ENCODE assay signal across 8 cellular contexts in the genomic region with DNA sequence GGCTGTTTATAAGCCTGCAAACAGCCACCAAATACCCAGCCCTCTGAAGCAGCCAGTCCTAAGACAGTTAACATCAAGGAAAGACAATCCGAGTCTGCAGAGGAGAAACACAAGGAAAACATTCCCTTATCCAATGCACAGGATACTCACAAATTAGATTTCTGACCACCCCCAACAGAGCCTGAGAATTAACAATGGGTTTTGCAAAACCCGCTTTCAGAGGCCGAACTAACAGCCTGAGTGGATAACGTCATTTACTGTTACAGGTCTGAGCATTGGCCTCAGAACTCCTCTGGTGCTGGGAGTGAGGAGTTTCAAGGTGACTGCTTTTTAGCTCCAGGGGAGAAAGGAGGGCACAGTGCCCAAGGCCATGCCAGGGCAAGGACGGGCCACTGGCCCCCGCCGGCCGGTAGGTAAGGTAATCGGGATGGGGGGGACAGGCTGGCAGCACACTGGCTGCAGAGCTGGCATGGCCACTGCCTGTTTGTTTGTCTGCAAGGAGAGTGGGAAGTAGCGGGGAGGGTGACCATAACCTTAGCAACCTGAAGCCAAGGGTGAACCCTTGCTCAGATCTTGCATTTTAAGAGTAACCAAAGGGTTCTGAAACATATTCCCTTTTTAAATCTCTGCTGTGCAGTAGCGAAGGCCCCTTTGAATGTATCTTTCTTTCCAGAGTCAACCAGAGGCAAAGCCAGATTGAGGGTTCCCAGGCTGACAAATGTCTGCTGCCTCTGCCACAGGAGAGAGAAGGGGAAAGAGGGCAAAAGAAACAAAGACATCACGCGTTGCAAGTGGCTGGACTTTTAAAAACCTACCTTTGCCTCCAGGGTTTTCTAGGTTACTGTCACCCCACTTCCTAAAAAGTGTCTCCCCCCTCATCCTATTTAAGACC. TPM values are rescaled to one million over a fixed set of nuclear protein-coding genes. Genes with fewer than 3 reads are reported as not detected.
DNase-seq lines count a peak whose midpoint lies in the region; ATAC-seq, FAIRE-seq and TF ChIP-seq lines count a peak whose summit lies in the region.

No MANE protein-coding gene starts in this region.

- H3K36me3 ChIP-seq in KMS-11 (ENCODE audit: insufficient read depth): no peaks in the 10 kb centered on the region
- H3K36me3 ChIP-seq in kidney (ENCODE audit: control insufficient read depth in 1 of 2, insufficient read depth in 2 of 2, low read length in 2 of 2): no peaks in the 10 kb centered on the region
- no peaks in the 10 kb centered on the region for H3K36me3 ChIP-seq in thoracic aorta

- peak; percentile 14 to 25; a peak in 3 of 6 replicates for ATAC-seq in A549
- no peak for ATAC-seq in thoracic aorta (ENCODE audit: insufficient number of reproducible peaks, low FRiP score, low read depth)
- ATAC-seq in GM19467 (IDR thresholded peaks at IDR 0.05; ENCODE audit: unreplicated experiment): no peak
- no peak for ATAC-seq in GM19324 (IDR thresholded peaks at IDR 0.05; ENCODE audit: low FRiP score, unreplicated experiment)

- H2AFZ ChIP-seq in KMS-11 (ENCODE audit: low read depth): peak overlapping the region; percentile 53

- H4K20me1 ChIP-seq in KMS-11 (ENCODE audit: insufficient read depth): no peaks in the 10 kb centered on the region

- peaks cover 75% of the 10 kb centered on the region for H3K79me2 ChIP-seq in KMS-11 (ENCODE audit: insufficient read depth, low read depth)

- peak; percentile 15; the same call in 1 of the 2 replicates for TF ChIP-seq POLR2A in A549 (IDR thresholded peaks at IDR 0.05; ENCODE audit: low read length)

- H3K9ac ChIP-seq in KMS-11 (peak overlapping the region; percentile 84), kidney (ENCODE audit: low read length in 2 of 2) (peak overlapping the region; percentile 49 to 79)

- H3K4me1 ChIP-seq in A549: peaks cover 100% of the 10 kb centered on the region
- peaks cover 72% of the 10 kb centered on the region for H3K4me1 ChIP-seq in KMS-11 (ENCODE audit: low read depth, poor library complexity, severe bottlenecking)
- peaks cover 81 to 96% of the 10 kb centered on the region in 2 donors for H3K4me1 ChIP-seq in kidney (ENCODE audit: control insufficient read depth in 1 of 2, insufficient read depth in 1 of 2, low read depth in 1 of 2, low read length in 2 of 2)
- H3K4me1 ChIP-seq in thoracic aorta (ENCODE audit: control insufficient read depth in 1 of 2, low read depth in 2 of 2): peaks cover 96 to 100% of the 10 kb centered on the region in 2 donors

- POLR2A ChIA-PET in A549 (lab: Yijun Ruan, JAX): interaction anchor here (0.5 to 1.5 kb wide), 4 partner anchors 8 to 1866 kb away, joined by 3 to 7 read pairs (median 4); a partner anchor contains a TSS

- no peak for TF ChIP-seq RAD21 in A549 (conservative IDR thresholded peaks at IDR 0.05 in 1 of 2, IDR thresholded peaks at IDR 0.05 in 1 of 2)

- H3K4me2 ChIP-seq in A549 (peak overlapping the region; percentile 68), KMS-11 (peak overlapping the region; percentile 87)

- H3K9me3 ChIP-seq in A549 (no peaks in the 10 kb centered on the region), kidney (ENCODE audit: control insufficient read depth in 1 of 2, low read length in 2 of 2) (no peaks in the 10 kb centered on the region), thoracic aorta (no peaks in the 10 kb centered on the region)

- peak in 1 of 2 experiments; percentile 49 for DNase-seq in A549 (ENCODE audit: low read depth in 1 of 2, low spot score in 1 of 2)
- DNase-seq in anterior cingulate cortex (lab: John Stamatoyannopoulos, UW): peak in 45 of 58 donors; percentile 10 to 87 (median 60)
- peak; percentile 88 for DNase-seq in kidney
- DNase-seq in thoracic aorta (ENCODE audit: low spot score): no peak
- DNase-seq in islet precursor cell: no peak

- H3K4me3 ChIP-seq in A549: peak overlapping the region; percentile 15; the same call in 1 of the 3 replicates
- H3K4me3 ChIP-seq in KMS-11 (IDR thresholded peaks at IDR 0.05; ENCODE audit: insufficient read depth, low read depth, low read length): no peak overlapping the region
- H3K4me3 ChIP-seq in kidney (ENCODE audit: low read length in 2 of 2): peak overlapping the region; percentile 33 to 36
- H3K4me3 ChIP-seq in thoracic aorta: peak overlapping the region; percentile 23

- H3K27ac ChIP-seq in A549 (peak overlapping the region; percentile 100), KMS-11 (peak overlapping the region; percentile 92), kidney (ENCODE audit: low read depth in 2 of 2, low read length in 2 of 2) (peak overlapping the region; percentile 89 to 100), thoracic aorta (peak overlapping the region; percentile 97 to 100)

- no peak for TF ChIP-seq EP300 in A549 (IDR thresholded peaks at IDR 0.05)

- 17% methylated on average over 9 of the region's 13 CpGs for WGBS in A549 (ENCODE audit: missing lambda C conversion rate)

- intact Hi-C loops in kidney (cut with DNase I): no loop called here

- CTCF ChIA-PET in A549 (lab: Yijun Ruan, JAX): interaction anchor here (0.6 to 14.5 kb wide), 8 partner anchors 14 to 123 kb away, joined by 3 to 137 read pairs (median 4); no protein-coding TSS in a partner anchor

- FAIRE-seq in A549 (lab: Jason Lieb, UNC) (no peak), kidney (lab: Jason Lieb, UNC) (no peak)

- TF ChIP-seq CTCF in A549 (IDR thresholded peaks at IDR 0.05) (no peak), KMS-11 (conservative IDR thresholded peaks at IDR 0.05; ENCODE audit: low read depth, low read length) (no peak), kidney (IDR thresholded peaks at IDR 0.05; ENCODE audit: borderline replicate concordance, extremely low read depth, insufficient read depth) (no peak), thoracic aorta (IDR thresholded peaks at IDR 0.05) (no peak)

- H3K27me3 ChIP-seq in KMS-11 (ENCODE audit: insufficient read depth, low read depth) (no peaks in the 10 kb centered on the region), thoracic aorta (replicated peaks; ENCODE audit: insufficient read depth) (no peaks in the 10 kb centered on the region)

TF ChIP-seq in A549, 52 proteins besides CTCF, POLR2A, EP300 and RAD21:
- TF ChIP-seq JUN (IDR thresholded peaks at IDR 0.05) (peak in 1 of 2 experiments; percentile 41; a peak in 1 of 5 replicates), RCOR1 (IDR thresholded peaks at IDR 0.05; ENCODE audit: low read depth, low read length) (no peak), CHD4 (IDR thresholded peaks at IDR 0.05; ENCODE audit: borderline replicate concordance) (no peak), CBX8 (IDR thresholded peaks at IDR 0.05) (no peak), MYC (IDR thresholded peaks at IDR 0.05; ENCODE audit: borderline replicate concordance, low read length) (no peak), EHMT2 (IDR thresholded peaks at IDR 0.05; ENCODE audit: low read depth) (no peak)
- TF ChIP-seq, protein P1, sequence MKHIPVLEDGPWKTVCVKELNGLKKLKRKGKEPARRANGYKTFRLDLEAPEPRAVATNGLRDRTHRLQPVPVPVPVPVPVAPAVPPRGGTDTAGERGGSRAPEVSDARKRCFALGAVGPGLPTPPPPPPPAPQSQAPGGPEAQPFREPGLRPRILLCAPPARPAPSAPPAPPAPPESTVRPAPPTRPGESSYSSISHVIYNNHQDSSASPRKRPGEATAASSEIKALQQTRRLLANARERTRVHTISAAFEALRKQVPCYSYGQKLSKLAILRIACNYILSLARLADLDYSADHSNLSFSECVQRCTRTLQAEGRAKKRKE (CRISPR knock-in tag; IDR thresholded peaks at IDR 0.05; ENCODE audit: low read depth): no peak

RNA-seq across cellular contexts. Expression of a gene that starts 3.9 kb away (rescaled TPM):
- 23.6 and 24.9 TPM in 2 replicates for polyA plus RNA-seq in A549 (2011; rRNA removed)
- polyA plus RNA-seq in A549 (2012; cell fraction: cytosol; rRNA removed): 10.9 TPM in 2 replicates
- 19.5 and 21.4 TPM in 2 replicates for polyA plus RNA-seq in A549 (2012; cell fraction: nucleus; rRNA removed)
- 10.2 to 11.2 TPM (median 10.4 TPM) in 3 replicates for polyA plus RNA-seq in A549 (2017; fragmentation: RNase III; extraction: RNeasy Plus Mini Kit Qiagen cat#74134 plus additional on column Dnase treatment)
- 22.2 and 24.4 TPM in 2 replicates for polyA minus RNA-seq in A549 (2011; rRNA and poly(A)+ RNA removed)
- 37.5 TPM for total RNA-seq in kidney
- 10.5 TPM for polyA plus RNA-seq in kidney (ENCODE audit: insufficient read depth, low read depth, low replicate concordance)
- total RNA-seq in thoracic aorta: 10 to 100 TPM; 17.9 to 27.2 TPM

Comparison
In these comparisons a context has a peak if more than half of its experiments do, and no peak if none do; other contexts are left out.
1. ATAC-seq: peak in A549 (2 of 2); none in thoracic aorta (single experiment), GM19467 (single experiment) and GM19324 (single experiment).
2. DNase-seq: peak in anterior cingulate cortex (45 of 58) and kidney (single experiment); none in thoracic aorta (single experiment) and islet precursor cell (single experiment).
3. Peak in every context shown above with its lines, with median percentiles within 50 percentile points of each other: H3K27ac ChIP-seq.